In the genomic region with DNA sequence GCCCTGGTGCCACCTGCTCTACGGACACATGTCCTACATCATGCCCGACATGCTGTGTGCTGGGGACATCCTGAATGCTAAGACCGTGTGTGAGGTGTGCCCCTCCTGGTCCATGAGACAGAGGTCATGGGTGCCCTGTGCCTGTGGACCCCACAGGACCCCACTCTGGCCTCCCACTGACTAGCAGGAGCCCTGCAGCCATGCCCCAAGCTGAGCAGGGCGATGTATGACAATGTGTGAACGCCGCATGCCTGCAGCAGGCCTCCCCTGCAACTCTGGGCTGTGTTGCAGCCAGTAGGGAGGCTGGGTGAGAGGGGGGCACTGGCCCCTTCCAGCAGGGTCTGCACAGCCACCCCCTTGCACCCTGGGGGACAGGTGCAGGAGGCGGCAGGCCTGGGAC, we compare ENCODE assay signal across 40 cellular contexts. TPM values are rescaled to one million over a fixed set of nuclear protein-coding genes. Genes with fewer than 3 reads are reported as not detected.
"Had no signal": no experiment of that assay in that cellular context is flagged by ENCODE, and none has a peak within 500 bp of the region (broad histone marks: within the 10 kb centered on the region; RNA-seq: fewer than 3 reads in every experiment).

No MANE protein-coding gene starts in this region.

- H3K4me3 Mint-ChIP-seq: activated CD4-positive, alpha-beta memory T cell treated with anti-CD3 and anti-CD28 coated beads, Interleukin-2, amount 10 ng/mL, durations not matched to agents 7 days and 5 days; activated naive CD4-positive, alpha-beta T cell treated with anti-CD3 and anti-CD28 coated beads, Interleukin-2, amount 50 U/mL, for 24 hours; activated naive CD8-positive, alpha-beta T cell treated with anti-CD3 and anti-CD28 coated beads, Interleukin-2, amount 10 ng/mL, durations not matched to agents 7 days and 5 days; activated T-cell treated with anti-CD3 and anti-CD28 coated beads, Interleukin-2, amount 50 U/mL, for 72 hours; activated T-helper 17 cell treated with anti-CD3 and anti-CD28 coated beads, Interleukin-2, amount 50 U/mL, for 72 hours; central memory CD8-positive, alpha-beta T cell had no signal

- DNase-seq: activated CD4-positive, alpha-beta memory T cell treated with anti-CD3 and anti-CD28 coated beads, Interleukin-2, amount 10 ng/mL, durations not matched to agents 7 days and 5 days; activated CD4-positive, alpha-beta T cell treated with anti-CD3 and anti-CD28 coated beads for 1 hour; activated CD4-positive, alpha-beta T cell treated with anti-CD3 and anti-CD28 coated beads for 48 hours; activated CD4-positive, CD25-positive, alpha-beta regulatory T cell; activated gamma-delta T cell; activated naive CD4-positive, alpha-beta T cell treated with Interleukin-2 at 50 U/mL for 16 hours; activated naive CD8-positive, alpha-beta T cell treated with anti-CD3 and anti-CD28 coated beads, Interleukin-2, amount 10 ng/mL, durations not matched to agents 7 days and 5 days; activated T-cell treated with anti-CD3 and anti-CD28 coated beads, Interleukin-2, amount 50 U/mL, for 1 hour; activated T-cell treated with anti-CD3 and anti-CD28 coated beads, Interleukin-2, amount 50 U/mL, for 72 hours; amygdala; Karpas-422; KBM-7; NCI-H1105 treated with DMSO at 0.1 percent for 48 hours; NCI-H1436; NCI-H1694 treated with DMSO at 0.1 percent for 48 hours; NCI-H2029; NCI-H2171; NCI-H510A; NCI-H526; NCI-H748 treated with DMSO at 0.1 percent for 48 hours; NK-92 treated with Interleukin-12 subunit alpha and Interleukin-12 subunit beta, amount 100 ng/mL, for 24 hours; PC-9; SIG-M5; SW 1271; T-helper 1 cell; T-helper 9 cell; WERI-Rb-1 had no signal

- H2AFZ ChIP-seq: PC-9 had no signal

- H3K4me1 ChIP-seq: ascending aorta had no signal

- H3K27ac ChIP-seq: ascending aorta, cardiac muscle cell, PC-9, RWPE1, WERI-Rb-1 had no signal

- H3K9me3 ChIP-seq: ascending aorta had no signal

- H3K9me3 Mint-ChIP-seq: activated naive CD4-positive, alpha-beta T cell treated with anti-CD3 and anti-CD28 coated beads, Interleukin-2, amount 50 U/mL, for 24 hours had no signal

- FAIRE-seq: RCC 7860 had no signal

- H3K27me3 Mint-ChIP-seq: activated naive CD4-positive, alpha-beta T cell treated with anti-CD3 and anti-CD28 coated beads, Interleukin-2, amount 50 U/mL, for 24 hours; activated T-helper 17 cell treated with anti-CD3 and anti-CD28 coated beads, Interleukin-2, amount 50 U/mL, for 72 hours; central memory CD8-positive, alpha-beta T cell had no signal

- H3K4me1 Mint-ChIP-seq: activated naive CD8-positive, alpha-beta T cell treated with anti-CD3 and anti-CD28 coated beads, Interleukin-2, amount 10 ng/mL, durations not matched to agents 7 days and 5 days; activated T-helper 17 cell treated with anti-CD3 and anti-CD28 coated beads, Interleukin-2, amount 50 U/mL, for 72 hours; central memory CD8-positive, alpha-beta T cell had no signal

- H3K36me3 Mint-ChIP-seq: activated naive CD4-positive, alpha-beta T cell treated with anti-CD3 and anti-CD28 coated beads, Interleukin-2, amount 50 U/mL, for 24 hours; activated naive CD8-positive, alpha-beta T cell treated with anti-CD3 and anti-CD28 coated beads, Interleukin-2, amount 10 ng/mL, durations not matched to agents 7 days and 5 days had no signal

- ATAC-seq: activated T-cell treated with anti-CD3 and anti-CD28 coated beads, Interleukin-2, amount 50 U/mL, for 72 hours; activated T-helper 17 cell treated with anti-CD3 and anti-CD28 coated beads, Interleukin-2, amount 50 U/mL, for 72 hours; Right ventricle myocardium inferior had no signal

- H3K4me2 ChIP-seq: PC-9 had no signal

- H3K27ac Mint-ChIP-seq: activated CD4-positive, alpha-beta memory T cell treated with anti-CD3 and anti-CD28 coated beads, Interleukin-2, amount 10 ng/mL, durations not matched to agents 7 days and 5 days; activated naive CD4-positive, alpha-beta T cell treated with anti-CD3 and anti-CD28 coated beads, Interleukin-2, amount 50 U/mL, for 24 hours; activated T-cell treated with anti-CD3 and anti-CD28 coated beads, Interleukin-2, amount 50 U/mL, for 72 hours; activated T-helper 17 cell treated with anti-CD3 and anti-CD28 coated beads, Interleukin-2, amount 50 U/mL, for 72 hours had no signal

- H3K36me3 ChIP-seq: ascending aorta, cardiac muscle cell, WERI-Rb-1 had no signal

- H3K27me3 ChIP-seq: ascending aorta, cardiac muscle cell had no signal

- H3K4me3 ChIP-seq: ascending aorta, cardiac muscle cell, PC-9 had no signal

RNA-seq across cellular contexts. Expression of a gene that starts 30.0 kb away (rescaled TPM):
- total RNA-seq: activated CD4-positive, alpha-beta memory T cell treated with anti-CD3 and anti-CD28 coated beads, Interleukin-2, amount 10 ng/mL, durations not matched to agents 7 days and 5 days; activated CD8-positive, alpha-beta memory T cell treated with anti-CD3 and anti-CD28 coated beads for 36 hours; activated naive CD8-positive, alpha-beta T cell treated with anti-CD3 and anti-CD28 coated beads, Interleukin-2, amount 10 ng/mL, durations not matched to agents 7 days and 5 days; activated T-cell treated with anti-CD3 and anti-CD28 coated beads, Interleukin-2, amount 50 U/mL, for 72 hours; activated T-helper 17 cell treated with anti-CD3 and anti-CD28 coated beads, Interleukin-2, amount 50 U/mL, for 72 hours; ascending aorta; cardiac muscle cell; MCF 10A; OCI-LY7; PC-9; Right ventricle myocardium inferior; SK-MEL-5 had no signal
- polyA plus RNA-seq: adipose tissue, cardiac muscle cell had no signal
